Comparison of ENCODE assay signal across 8 cellular contexts in the genomic region with DNA sequence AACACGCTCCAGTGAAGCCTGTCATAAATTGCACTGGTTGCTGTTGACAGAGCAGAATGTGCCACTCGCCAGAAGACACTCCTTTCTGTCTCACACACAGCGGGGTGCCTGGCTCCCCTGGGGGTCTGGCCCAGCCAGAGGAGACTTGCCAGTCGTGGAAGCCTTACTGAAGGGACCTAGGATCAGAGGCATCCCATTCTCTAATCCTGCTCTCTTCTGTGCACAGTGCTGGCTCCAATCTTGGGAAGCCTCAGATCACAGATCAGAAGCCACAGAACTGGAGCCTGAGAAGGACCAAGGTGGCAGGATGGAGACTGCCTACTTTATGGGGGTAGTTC. TPM values are rescaled to one million over a fixed set of nuclear protein-coding genes. Genes with fewer than 3 reads are reported as not detected.
DNase-seq lines count a peak whose midpoint lies in the region; ATAC-seq and TF ChIP-seq lines count a peak whose summit lies in the region.

No MANE protein-coding gene starts in this region.

- H3K9me3 ChIP-seq in PC-9 (ENCODE audit: insufficient read depth, low read depth) = no peaks in the 10 kb centered on the region
- H3K9me3 ChIP-seq in ovary = no peaks in the 10 kb centered on the region

- H3K79me2 ChIP-seq in PC-9 (ENCODE audit: low read depth) = peaks cover 42% of the 10 kb centered on the region

- no TSS peak for BruUV-seq in PC-9 (replicated peaks; lab: Mats Ljungman, UMichigan)

- H3K4me2 ChIP-seq in PC-9 = peak overlapping the region; percentile 94

- peaks cover 38% of the 10 kb centered on the region for H3K4me1 ChIP-seq in PC-9 (replicated peaks; ENCODE audit: insufficient read depth)
- peaks cover 16% of the 10 kb centered on the region for H3K4me1 ChIP-seq in ovary (ENCODE audit: insufficient read depth)

- peaks cover 13% of the 10 kb centered on the region for H3F3A ChIP-seq in PC-9 (ENCODE audit: insufficient read depth, low read depth)

- H4K20me1 ChIP-seq in PC-9 (ENCODE audit: insufficient read depth) = no peaks in the 10 kb centered on the region

- no peak overlapping the region for H2AFZ ChIP-seq in PC-9

- TF ChIP-seq CTCF in PC-9 (conservative IDR thresholded peaks at IDR 0.05) (no peak), epithelial cell of proximal tubule (conservative IDR thresholded peaks at IDR 0.05; ENCODE audit: low read depth, low read length) (no peak), ovary (IDR thresholded peaks at IDR 0.05) (no peak)

- TF ChIP-seq POLR2A in ovary (IDR thresholded peaks at IDR 0.05) = no peak

- no peaks in the 10 kb centered on the region for H3K36me3 ChIP-seq in PC-9 (ENCODE audit: low read depth)
- H3K36me3 ChIP-seq in ovary = no peaks in the 10 kb centered on the region

- H3K27ac ChIP-seq in PC-9 (no peak overlapping the region), ovary (peak overlapping the region in 1 of 2 donors; percentile 46)

- H3K27me3 ChIP-seq in PC-9 (ENCODE audit: insufficient read depth, low read depth) (no peaks in the 10 kb centered on the region), ovary (no peaks in the 10 kb centered on the region)

- no peak for TF ChIP-seq EP300 in ovary (IDR thresholded peaks at IDR 0.05)

- no peaks in the 10 kb centered on the region for H3K9me2 ChIP-seq in PC-9 (ENCODE audit: insufficient read depth)

- ATAC-seq in HG03097 (IDR thresholded peaks at IDR 0.05; ENCODE audit: low FRiP score, unreplicated experiment) (no peak), GM19455 (IDR thresholded peaks at IDR 0.05; ENCODE audit: unreplicated experiment) (no peak)

- CTCF ChIA-PET in PC-9 (lab: Charles Lee) = no interaction called here

- H3K4me3 ChIP-seq in PC-9 (peak overlapping the region; percentile 76; the same call in 1 of the 2 replicates), epithelial cell of proximal tubule (ENCODE audit: low read depth, low read length) (peak overlapping the region; percentile 74), ovary (peak overlapping the region; percentile 8)

- intact Hi-C loops in PC-9 (cut with micrococcal nuclease; ENCODE audit: unreplicated experiment) = no loop called here
- intact Hi-C loops in ovary (cut with DNase I) = loop anchor here in 1 of 4 donors (5.0 kb wide), 1 partner anchor 41 kb away; no protein-coding TSS in a partner anchor

- WGBS in ovary, 3 donors = 41 to 55% (median 49%) methylated on average over 4 of the region's 4 CpGs

- DNase-seq in DMS79 (lab: John Stamatoyannopoulos, UW) (peak; percentile 2), PC-9 (no peak), epithelial cell of proximal tubule (ENCODE audit: low read depth) (peak; percentile 6), ovary (no peak), SW480 (ENCODE audit: low spot score) (no peak), OCI-M1 (lab: John Stamatoyannopoulos, UW) (no peak)

- POLR2A ChIA-PET in PC-9 (lab: Charles Lee; ENCODE audit: unreplicated experiment) = no interaction called here

RNA-seq across cellular contexts. Expression of a gene that starts 1.4 kb away (rescaled TPM):
- total RNA-seq in PC-9 (2021) (17.9 and 27.5 TPM in 2 replicates), epithelial cell of proximal tubule (14.8 and 21.9 TPM in 2 replicates), ovary (10 to 100 TPM in 5 of 7 donors, 1 to 10 TPM in 2; 8.6 to 33.7 (median 14.8) TPM)
- 10 to 100 TPM; 10.6 to 22.0 TPM for polyA plus RNA-seq in ovary

Comparison
In these comparisons a context has a peak if more than half of its experiments do, and no peak if none do; other contexts are left out.
1. DNase-seq: peak in DMS79 (single experiment) and epithelial cell of proximal tubule (single experiment); none in PC-9 (0 of 2), ovary (0 of 5), SW480 (single experiment) and OCI-M1 (single experiment).
2. H3K4me3 ChIP-seq: peak in every context shown above with its lines; median percentile 76 in PC-9; 74 in epithelial cell of proximal tubule; 8 in ovary.